ENCODE assay signal across 8 cellular contexts in genomic region chr3:124730129-124730919, GRCh38. TPM values are rescaled to one million over a fixed set of nuclear protein-coding genes. Genes with fewer than 3 reads are reported as not detected.
DNase-seq lines count a peak whose midpoint lies in the region; ATAC-seq and TF ChIP-seq lines count a peak whose summit lies in the region.

UMPS (plus strand) TSS chr3:124730452; CDS start chr3:124730472, 20 bp downstream.

- peak within 1 kb of the TSS; percentile 99 for H3K27ac Mint-ChIP-seq in activated T-cell treated with anti-CD3 and anti-CD28 coated beads, Interleukin-2, amount 50 U/mL, for 72 hours
- H3K27ac Mint-ChIP-seq in naive B cell: peak within 1 kb of the TSS; percentile 97 to 99 (median 98)
- peak within 1 kb of the TSS; percentile 96 for H3K27ac Mint-ChIP-seq in stimulated activated memory B cell treated with anti-CD40 and anti-IgM and Interleukin-4, amounts not matched to agents 10 μg/mL and 1 μg/mL and 100 μg/mL, for 72 hours

- intact Hi-C loops in Panc1 (cut with micrococcal nuclease; ENCODE audit: unreplicated experiment): no loop called here

- in situ Hi-C loops in Panc1 (cut with HindIII; ENCODE audit: low pct_unique_long_range_greater_than_20kb, low sequenced_read_pairs): no loop called here

- peak within 1 kb of the TSS; percentile 89 for H3K4me2 ChIP-seq in KMS-11

- no peaks in the 10 kb centered on the region for H3K9me3 ChIP-seq in Panc1 (ENCODE audit: control insufficient read depth, insufficient read depth, low read depth, low read length)

- peaks cover 38% of the 10 kb centered on the region for H3K4me1 ChIP-seq in KMS-11 (ENCODE audit: low read depth, poor library complexity, severe bottlenecking)
- H3K4me1 ChIP-seq in Panc1 (ENCODE audit: control insufficient read depth, insufficient read depth, low read length): peaks cover 9% of the 10 kb centered on the region; the same call in 1 of the 2 replicates

- peak within 1 kb of the TSS; percentile 95 for H3K9ac ChIP-seq in KMS-11

- H3K4me3 Mint-ChIP-seq in activated T-cell treated with anti-CD3 and anti-CD28 coated beads, Interleukin-2, amount 50 U/mL, for 72 hours: peak within 1 kb of the TSS; percentile 97 to 100
- H3K4me3 Mint-ChIP-seq in naive B cell: peak within 1 kb of the TSS; percentile 95 to 100 (median 98)
- peak within 1 kb of the TSS; percentile 97 for H3K4me3 Mint-ChIP-seq in stimulated activated memory B cell treated with anti-CD40 and anti-IgM and Interleukin-4, amounts not matched to agents 10 μg/mL and 1 μg/mL and 100 μg/mL, for 72 hours

- TF ChIP-seq CTCF in KMS-11 (conservative IDR thresholded peaks at IDR 0.05; ENCODE audit: low read depth, low read length) (no peak), Panc1 (IDR thresholded peaks at IDR 0.05) (no peak)

- H3K79me2 ChIP-seq in KMS-11 (ENCODE audit: insufficient read depth, low read depth): peaks cover 45% of the 10 kb centered on the region

- peaks cover 46% of the 10 kb centered on the region for H3K4me1 Mint-ChIP-seq in activated T-cell treated with anti-CD3 and anti-CD28 coated beads, Interleukin-2, amount 50 U/mL, for 72 hours (ENCODE audit: low read depth)
- peaks cover 23 to 33% (median 25%) of the 10 kb centered on the region in 3 donors for H3K4me1 Mint-ChIP-seq in naive B cell
- peaks cover 31% of the 10 kb centered on the region for H3K4me1 Mint-ChIP-seq in stimulated activated memory B cell treated with anti-CD40 and anti-IgM and Interleukin-4, amounts not matched to agents 10 μg/mL and 1 μg/mL and 100 μg/mL, for 72 hours

- TSS peak; percentile 73 for BruUV-seq in Panc1 (replicated peaks; lab: Mats Ljungman, UMichigan)

- H3K27me3 Mint-ChIP-seq in activated T-cell treated with anti-CD3 and anti-CD28 coated beads, Interleukin-2, amount 50 U/mL, for 72 hours (ENCODE audit: low read depth): peaks cover 8% of the 10 kb centered on the region
- peaks cover 2 to 18% (median 11%) of the 10 kb centered on the region in 3 donors for H3K27me3 Mint-ChIP-seq in naive B cell
- no peaks in the 10 kb centered on the region for H3K27me3 Mint-ChIP-seq in stimulated activated memory B cell treated with anti-CD40 and anti-IgM and Interleukin-4, amounts not matched to agents 10 μg/mL and 1 μg/mL and 100 μg/mL, for 72 hours

- H3K36me3 ChIP-seq in KMS-11 (ENCODE audit: insufficient read depth) (peaks cover 3% of the 10 kb centered on the region; the same call in 1 of the 2 replicates), Panc1 (ENCODE audit: control insufficient read depth, insufficient read depth, low read length) (peaks cover 3% of the 10 kb centered on the region)

- H3K27me3 ChIP-seq in KMS-11 (ENCODE audit: insufficient read depth, low read depth) (no peaks in the 10 kb centered on the region), Panc1 (ENCODE audit: control insufficient read depth, insufficient read depth, low read length) (peaks cover 6% of the 10 kb centered on the region; the same call in 1 of the 2 replicates)

- peak within 1 kb of the TSS; percentile 77 for H2AFZ ChIP-seq in KMS-11 (ENCODE audit: low read depth)

- peaks cover 4 to 14% of the 10 kb centered on the region in 2 donors for H3K36me3 Mint-ChIP-seq in activated T-cell treated with anti-CD3 and anti-CD28 coated beads, Interleukin-2, amount 50 U/mL, for 72 hours (ENCODE audit: insufficient read depth in 2 of 2)
- peaks cover 0 to 8% of the 10 kb centered on the region in 2 donors for H3K36me3 Mint-ChIP-seq in naive B cell
- H3K36me3 Mint-ChIP-seq in stimulated activated memory B cell treated with anti-CD40 and anti-IgM and Interleukin-4, amounts not matched to agents 10 μg/mL and 1 μg/mL and 100 μg/mL, for 72 hours: peaks cover 5% of the 10 kb centered on the region

- H3K4me3 ChIP-seq in KMS-11 (IDR thresholded peaks at IDR 0.05; ENCODE audit: insufficient read depth, low read depth, low read length) (peak within 1 kb of the TSS; percentile 83), Panc1 (ENCODE audit: low read depth in 2 of 2, low read length in 2 of 2) (peak within 1 kb of the TSS; percentile 71 to 87)

- no peaks in the 10 kb centered on the region for H3K9me3 Mint-ChIP-seq in activated T-cell treated with anti-CD3 and anti-CD28 coated beads, Interleukin-2, amount 50 U/mL, for 72 hours
- H3K9me3 Mint-ChIP-seq in naive B cell: peaks cover 0 to 4% (median 0%) of the 10 kb centered on the region in 7 donors
- no peaks in the 10 kb centered on the region for H3K9me3 Mint-ChIP-seq in stimulated activated memory B cell treated with anti-CD40 and anti-IgM and Interleukin-4, amounts not matched to agents 10 μg/mL and 1 μg/mL and 100 μg/mL, for 72 hours

- DNase-seq in DMS53 treated with DMSO at 0.1 percent for 48 hours (lab: John Stamatoyannopoulos, UW; ENCODE audit: unreplicated experiment) (peak; percentile 58), Panc1 (ENCODE audit: low read depth, low spot score) (peak; percentile 33), fibroblast of gingiva (ENCODE audit: low read depth) (peak; percentile 72), naive B cell (peak; percentile 86)
- DNase-seq in activated T-cell treated with anti-CD3 and anti-CD28 coated beads, Interleukin-2, amount 50 U/mL, for 72 hours: peak; percentile 93 to 96

- ATAC-seq in GM21723 (IDR thresholded peaks at IDR 0.05; ENCODE audit: unreplicated experiment) (peak; percentile 96), Panc1 (peak; percentile 99), naive B cell (ENCODE audit: low read depth in 2 of 2) (peak; percentile 99)
- ATAC-seq in activated T-cell treated with anti-CD3 and anti-CD28 coated beads, Interleukin-2, amount 50 U/mL, for 72 hours (replicated peaks in 1 of 2): peak; percentile 99
- ATAC-seq in stimulated activated memory B cell treated with anti-CD40 and anti-IgM and Interleukin-4, amounts not matched to agents 10 μg/mL and 1 μg/mL and 100 μg/mL, for 72 hours: peak; percentile 99

- H4K20me1 ChIP-seq in KMS-11 (ENCODE audit: insufficient read depth): no peaks in the 10 kb centered on the region

- peak within 1 kb of the TSS; percentile 75 for H3K27ac ChIP-seq in KMS-11
- H3K27ac ChIP-seq in Panc1 (ENCODE audit: low read length): peak within 1 kb of the TSS; percentile 86

- POLR2A ChIA-PET in Panc1 (lab: Charles Lee): interaction anchor here (0.6 kb wide), 1 partner anchor 161 kb away, joined by 3 read pairs; no protein-coding TSS in a partner anchor

- CTCF ChIA-PET in Panc1 (lab: Charles Lee): no interaction called here

RNA-seq across cellular contexts. Expression of gene UMPS, which starts in this region (rescaled TPM):
- total RNA-seq in Panc1 (2021; ENCODE audit: unreplicated experiment): 46.0 TPM
- 70.0 TPM for polyA plus RNA-seq in Panc1 (2012; ENCODE audit: insufficient read length)
- 10 to 100 TPM; 36.8 to 38.9 TPM for total RNA-seq in activated T-cell treated with anti-CD3 and anti-CD28 coated beads, Interleukin-2, amount 50 U/mL, for 72 hours
- polyA plus RNA-seq in naive B cell (ENCODE audit: low read depth in 6 of 6): 10 to 100 TPM; 10.9 to 28.7 (median 23.9) TPM

Comparison
In these comparisons a context has a peak if more than half of its experiments do, and no peak if none do; other contexts are left out.
1. Peak in every context shown above with its lines: DNase-seq, ATAC-seq, H3K4me3 ChIP-seq and H3K27ac ChIP-seq.
2. DNase-seq: peak in every context shown above with its lines; median percentile 94 in activated T-cell treated with anti-CD3 and anti-CD28 coated beads, Interleukin-2, amount 50 U/mL, for 72 hours; 86 in naive B cell; 72 in fibroblast of gingiva; 58 in DMS53 treated with DMSO at 0.1 percent for 48 hours; 33 in Panc1.